In the genomic region with DNA sequence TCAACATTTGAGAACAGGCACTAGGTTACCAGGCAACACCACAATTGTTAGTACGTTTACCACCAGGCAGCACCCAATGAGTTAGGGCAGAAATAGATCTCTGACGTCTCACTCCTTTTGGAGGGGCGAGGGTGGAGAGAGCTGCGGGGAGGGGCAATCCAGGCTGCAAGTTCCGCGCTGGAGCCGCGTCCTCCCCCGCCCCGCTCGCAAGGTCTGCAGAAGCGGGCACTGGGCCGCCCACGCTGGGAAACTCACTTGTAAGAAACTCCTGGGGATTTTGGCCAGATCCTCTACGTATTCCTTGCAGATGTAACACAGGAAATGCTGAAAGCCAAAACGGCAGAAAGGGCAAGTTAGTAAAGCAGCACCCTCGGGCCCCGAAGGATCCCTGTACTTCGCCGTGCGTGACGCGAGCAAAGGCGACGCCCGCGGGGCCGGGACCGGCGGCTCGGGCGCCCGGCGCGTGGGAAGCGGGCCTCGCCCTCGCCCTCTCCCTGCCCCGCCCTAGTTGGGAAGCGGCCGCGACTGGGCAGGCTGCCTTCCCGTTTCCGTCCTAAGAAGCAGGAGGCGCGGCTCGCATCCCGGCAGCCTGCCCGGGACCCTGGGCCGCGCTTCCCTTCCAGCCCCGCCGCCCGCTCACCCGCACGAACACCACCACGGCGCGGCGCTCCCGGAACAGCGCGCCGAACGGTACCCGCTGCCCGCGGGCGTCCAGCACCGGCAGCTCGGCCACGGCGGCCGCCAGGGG, we compare ENCODE assay signal across 1 cellular context.
TF ChIP-seq lines count a peak whose summit lies in the region.

No MANE protein-coding gene starts in this region.

TF ChIP-seq in K562, 482 proteins besides CTCF, POLR2A, EP300 and RAD21 (continued from another document and continues in another):
- TF ChIP-seq TOE1 (IDR thresholded peaks at IDR 0.05; ENCODE audit: borderline replicate concordance) (no peak), TOE1 (CRISPR knock-in tag; IDR thresholded peaks at IDR 0.05; ENCODE audit: borderline replicate concordance, low read depth) (no peak), ZNF3 (CRISPR knock-in tag; IDR thresholded peaks at IDR 0.05) (no peak), MCM5 (IDR thresholded peaks at IDR 0.05; ENCODE audit: low read depth) (no peak), ZNF146 (CRISPR knock-in tag; IDR thresholded peaks at IDR 0.05; ENCODE audit: unreplicated experiment) (no peak), ZNF134 (CRISPR knock-in tag; conservative IDR thresholded peaks at IDR 0.05) (no peak), MITF (IDR thresholded peaks at IDR 0.05) (no peak), ZNF217 (CRISPR knock-in tag; IDR thresholded peaks at IDR 0.05) (no peak), MNT (conservative IDR thresholded peaks at IDR 0.05) (0 out of 4 replicates have a peak, but pooled peaks of 1 of the 2 experiments have one; percentile 19), ZNF224 (CRISPR knock-in tag; IDR thresholded peaks at IDR 0.05) (no peak), STAG1 (CRISPR knock-in tag; IDR thresholded peaks at IDR 0.05; ENCODE audit: borderline replicate concordance) (no peak), E2F6 (IDR thresholded peaks at IDR 0.05; ENCODE audit: borderline replicate concordance in 1 of 2, extremely low read depth in 1 of 2, insufficient read depth in 1 of 2, insufficient read length in 1 of 2, low read depth in 1 of 2, low read length in 1 of 2, poor library complexity in 1 of 2, severe bottlenecking in 1 of 2) (peak in 1 of 2 experiments; percentile 56), RBFOX2 (IDR thresholded peaks at IDR 0.05; ENCODE audit: low read depth, low read length) (peak; percentile 77), PHTF2 (CRISPR knock-in tag; IDR thresholded peaks at IDR 0.05) (no peak), ZFX (CRISPR knock-in tag; IDR thresholded peaks at IDR 0.05) (peak; percentile 86), BCL6 (CRISPR knock-in tag; IDR thresholded peaks at IDR 0.05) (no peak), EGR1 (conservative IDR thresholded peaks at IDR 0.05) (peak; percentile 94), TGIF2 (CRISPR knock-in tag; IDR thresholded peaks at IDR 0.05) (0 out of 2 replicates have a peak, but pooled peaks have one; percentile 37), ZNF766 (CRISPR knock-in tag; conservative IDR thresholded peaks at IDR 0.05) (peak; percentile 69; the same call in 1 of the 2 replicates), CEBPB (tag; IDR thresholded peaks at IDR 0.05) (no peak), HDGF (IDR thresholded peaks at IDR 0.05) (no peak), PTBP1 (IDR thresholded peaks at IDR 0.05; ENCODE audit: low read depth, low read length) (no peak), RBM22 (IDR thresholded peaks at IDR 0.05; ENCODE audit: low read depth, low read length, poor library complexity, severe bottlenecking) (no peak), NCOA2 (IDR thresholded peaks at IDR 0.05; ENCODE audit: partially characterized antibody in 2 of 2) (no peak), NONO (IDR thresholded peaks at IDR 0.05; ENCODE audit: low read depth in 2 of 2, low read length in 1 of 2) (peak; percentile 66 to 71), ZNF277 (CRISPR knock-in tag; IDR thresholded peaks at IDR 0.05; ENCODE audit: borderline replicate concordance) (no peak), REST (CRISPR knock-in tag; IDR thresholded peaks at IDR 0.05; ENCODE audit: low read depth) (0 out of 2 replicates have a peak, but pooled peaks have one; percentile 25), DMBX1 (CRISPR knock-in tag; IDR thresholded peaks at IDR 0.05; ENCODE audit: borderline replicate concordance) (no peak), CCAR2 (IDR thresholded peaks at IDR 0.05; ENCODE audit: low read depth, low read length) (no peak), HNRNPK (IDR thresholded peaks at IDR 0.05; ENCODE audit: low read depth, low read length, poor library complexity, severe bottlenecking) (no peak), MCM7 (IDR thresholded peaks at IDR 0.05) (no peak)
- TF ChIP-seq, protein P1, sequence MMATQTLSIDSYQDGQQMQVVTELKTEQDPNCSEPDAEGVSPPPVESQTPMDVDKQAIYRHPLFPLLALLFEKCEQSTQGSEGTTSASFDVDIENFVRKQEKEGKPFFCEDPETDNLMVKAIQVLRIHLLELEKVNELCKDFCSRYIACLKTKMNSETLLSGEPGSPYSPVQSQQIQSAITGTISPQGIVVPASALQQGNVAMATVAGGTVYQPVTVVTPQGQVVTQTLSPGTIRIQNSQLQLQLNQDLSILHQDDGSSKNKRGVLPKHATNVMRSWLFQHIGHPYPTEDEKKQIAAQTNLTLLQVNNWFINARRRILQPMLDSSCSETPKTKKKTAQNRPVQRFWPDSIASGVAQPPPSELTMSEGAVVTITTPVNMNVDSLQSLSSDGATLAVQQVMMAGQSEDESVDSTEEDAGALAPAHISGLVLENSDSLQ (IDR thresholded peaks at IDR 0.05), result no peak
- TF ChIP-seq, protein P2, sequence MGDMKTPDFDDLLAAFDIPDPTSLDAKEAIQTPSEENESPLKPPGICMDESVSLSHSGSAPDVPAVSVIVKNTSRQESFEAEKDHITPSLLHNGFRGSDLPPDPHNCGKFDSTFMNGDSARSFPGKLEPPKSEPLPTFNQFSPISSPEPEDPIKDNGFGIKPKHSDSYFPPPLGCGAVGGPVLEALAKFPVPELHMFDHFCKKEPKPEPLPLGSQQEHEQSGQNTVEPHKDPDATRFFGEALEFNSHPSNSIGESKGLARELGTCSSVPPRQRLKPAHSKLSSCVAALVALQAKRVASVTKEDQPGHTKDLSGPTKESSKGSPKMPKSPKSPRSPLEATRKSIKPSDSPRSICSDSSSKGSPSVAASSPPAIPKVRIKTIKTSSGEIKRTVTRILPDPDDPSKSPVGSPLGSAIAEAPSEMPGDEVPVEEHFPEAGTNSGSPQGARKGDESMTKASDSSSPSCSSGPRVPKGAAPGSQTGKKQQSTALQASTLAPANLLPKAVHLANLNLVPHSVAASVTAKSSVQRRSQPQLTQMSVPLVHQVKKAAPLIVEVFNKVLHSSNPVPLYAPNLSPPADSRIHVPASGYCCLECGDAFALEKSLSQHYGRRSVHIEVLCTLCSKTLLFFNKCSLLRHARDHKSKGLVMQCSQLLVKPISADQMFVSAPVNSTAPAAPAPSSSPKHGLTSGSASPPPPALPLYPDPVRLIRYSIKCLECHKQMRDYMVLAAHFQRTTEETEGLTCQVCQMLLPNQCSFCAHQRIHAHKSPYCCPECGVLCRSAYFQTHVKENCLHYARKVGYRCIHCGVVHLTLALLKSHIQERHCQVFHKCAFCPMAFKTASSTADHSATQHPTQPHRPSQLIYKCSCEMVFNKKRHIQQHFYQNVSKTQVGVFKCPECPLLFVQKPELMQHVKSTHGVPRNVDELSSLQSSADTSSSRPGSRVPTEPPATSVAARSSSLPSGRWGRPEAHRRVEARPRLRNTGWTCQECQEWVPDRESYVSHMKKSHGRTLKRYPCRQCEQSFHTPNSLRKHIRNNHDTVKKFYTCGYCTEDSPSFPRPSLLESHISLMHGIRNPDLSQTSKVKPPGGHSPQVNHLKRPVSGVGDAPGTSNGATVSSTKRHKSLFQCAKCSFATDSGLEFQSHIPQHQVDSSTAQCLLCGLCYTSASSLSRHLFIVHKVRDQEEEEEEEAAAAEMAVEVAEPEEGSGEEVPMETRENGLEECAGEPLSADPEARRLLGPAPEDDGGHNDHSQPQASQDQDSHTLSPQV (IDR thresholded peaks at IDR 0.05), result peak; percentile 36; the same call in 1 of the 2 replicates
- TF ChIP-seq, protein P3, sequence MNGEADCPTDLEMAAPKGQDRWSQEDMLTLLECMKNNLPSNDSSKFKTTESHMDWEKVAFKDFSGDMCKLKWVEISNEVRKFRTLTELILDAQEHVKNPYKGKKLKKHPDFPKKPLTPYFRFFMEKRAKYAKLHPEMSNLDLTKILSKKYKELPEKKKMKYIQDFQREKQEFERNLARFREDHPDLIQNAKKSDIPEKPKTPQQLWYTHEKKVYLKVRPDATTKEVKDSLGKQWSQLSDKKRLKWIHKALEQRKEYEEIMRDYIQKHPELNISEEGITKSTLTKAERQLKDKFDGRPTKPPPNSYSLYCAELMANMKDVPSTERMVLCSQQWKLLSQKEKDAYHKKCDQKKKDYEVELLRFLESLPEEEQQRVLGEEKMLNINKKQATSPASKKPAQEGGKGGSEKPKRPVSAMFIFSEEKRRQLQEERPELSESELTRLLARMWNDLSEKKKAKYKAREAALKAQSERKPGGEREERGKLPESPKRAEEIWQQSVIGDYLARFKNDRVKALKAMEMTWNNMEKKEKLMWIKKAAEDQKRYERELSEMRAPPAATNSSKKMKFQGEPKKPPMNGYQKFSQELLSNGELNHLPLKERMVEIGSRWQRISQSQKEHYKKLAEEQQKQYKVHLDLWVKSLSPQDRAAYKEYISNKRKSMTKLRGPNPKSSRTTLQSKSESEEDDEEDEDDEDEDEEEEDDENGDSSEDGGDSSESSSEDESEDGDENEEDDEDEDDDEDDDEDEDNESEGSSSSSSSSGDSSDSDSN (IDR thresholded peaks at IDR 0.05; ENCODE audit: borderline replicate concordance in 1 of 2, low read depth in 2 of 2, low read length in 2 of 2), result peak in 1 of 2 experiments; percentile 19; a peak in 1 of 4 replicates
